ENCODE assay signal across 10 cellular contexts in genomic region chr9:5518061-5518936, GRCh38. TPM values are rescaled to one million over a fixed set of nuclear protein-coding genes. Genes with fewer than 3 reads are reported as not detected.
A peak's percentile ranks its signal among the peaks of the same experiment; 100 is the strongest.
DNase-seq lines count a peak whose midpoint lies in the region; ATAC-seq and TF ChIP-seq lines count a peak whose summit lies in the region.
"Had no signal": no experiment of that assay in that cellular context is flagged by ENCODE, and none has a peak within 500 bp of the region (broad histone marks: within the 10 kb centered on the region; RNA-seq: fewer than 3 reads in every experiment).

No MANE protein-coding gene starts in this region.

- no peak overlapping the region for H3K4me3 ChIP-seq in dorsolateral prefrontal cortex
- H3K4me3 ChIP-seq in HAP-1: no peak overlapping the region
- H3K4me3 ChIP-seq in coronary artery: no peak overlapping the region
- H3K4me3 ChIP-seq: SK-N-MC had no signal

- TF ChIP-seq CTCF in dorsolateral prefrontal cortex (IDR thresholded peaks at IDR 0.05 in 54 of 56, conservative IDR thresholded peaks at IDR 0.05 in 2 of 56; ENCODE audit: low read depth in 1 of 56, partially characterized antibody in 56 of 56) (no peak), coronary artery (IDR thresholded peaks at IDR 0.05) (no peak)

- no peaks in the 10 kb centered on the region for H3K4me1 ChIP-seq in HAP-1

- no peaks in the 10 kb centered on the region for H3K27me3 ChIP-seq in dorsolateral prefrontal cortex
- H3K27me3 ChIP-seq in HAP-1 (ENCODE audit: low read depth): no peaks in the 10 kb centered on the region

- POLR2A ChIA-PET in HEK293T (lab: Yijun Ruan, JAX): no interaction called here

- CTCF ChIA-PET in HEK293T (lab: Yijun Ruan, JAX): no interaction called here

- in situ Hi-C loops in HAP-1 (cut with MboI; ENCODE audit: low sequenced_read_pairs): no loop called here

- H3K9me3 ChIP-seq in HAP-1: no peaks in the 10 kb centered on the region; the same call in 1 of the 2 replicates

- no peaks in the 10 kb centered on the region for H3K36me3 ChIP-seq in HAP-1 (replicated peaks)

- intact Hi-C loops in dorsolateral prefrontal cortex (cut with DNase I): no loop called here

- ATAC-seq in GM19397 (IDR thresholded peaks at IDR 0.05; ENCODE audit: unreplicated experiment) (peak; percentile 55), HG03108 (IDR thresholded peaks at IDR 0.05; ENCODE audit: unreplicated experiment) (peak; percentile 62)

- H3K27ac ChIP-seq in dorsolateral prefrontal cortex (peak overlapping the region in 54 of 59 donors; percentile 4 to 90 (median 72)), coronary artery (no peak overlapping the region)
- H3K27ac ChIP-seq: SK-N-MC had no signal

- peak; percentile 40 for DNase-seq in EL
- peak in 1 of 10 donors; percentile 33 for DNase-seq in dorsolateral prefrontal cortex
- DNase-seq in HEK293T (ENCODE audit: extremely low spot score): no peak
- DNase-seq in HAP-1 (ENCODE audit: low spot score in 2 of 2): no peak
- no peak for DNase-seq in HK-2 (ENCODE audit: unreplicated experiment)
- no peak for DNase-seq in coronary artery (ENCODE audit: low spot score)
- DNase-seq: amniotic stem cell had no signal

TF ChIP-seq in HEK293T, 16 proteins besides CTCF, POLR2A, EP300 and RAD21:
- no peak for TF ChIP-seq ZNF384 (IDR thresholded peaks at IDR 0.05)
- no peak for TF ChIP-seq ELF4 (IDR thresholded peaks at IDR 0.05)
- no peak for TF ChIP-seq FOXM1 (IDR thresholded peaks at IDR 0.05; ENCODE audit: borderline replicate concordance)
- no peak for TF ChIP-seq FOXA1 (IDR thresholded peaks at IDR 0.05)
- no peak for TF ChIP-seq SP1 (IDR thresholded peaks at IDR 0.05)
- TF ChIP-seq PKNOX1 (IDR thresholded peaks at IDR 0.05): no peak
- TF ChIP-seq HDGF (IDR thresholded peaks at IDR 0.05; ENCODE audit: borderline replicate concordance): no peak
- TF ChIP-seq LEF1 (IDR thresholded peaks at IDR 0.05; ENCODE audit: borderline replicate concordance): no peak
- no peak for TF ChIP-seq ARNT (IDR thresholded peaks at IDR 0.05)
- no peak for TF ChIP-seq SUZ12 (IDR thresholded peaks at IDR 0.05)
- TF ChIP-seq CTBP1 (IDR thresholded peaks at IDR 0.05; ENCODE audit: borderline replicate concordance): no peak
- no peak for TF ChIP-seq FOXK2 (IDR thresholded peaks at IDR 0.05)
- no peak for TF ChIP-seq L3MBTL2 (conservative IDR thresholded peaks at IDR 0.05)
- no peak for TF ChIP-seq NFRKB (IDR thresholded peaks at IDR 0.05)
- no peak for TF ChIP-seq BHLHE40 (IDR thresholded peaks at IDR 0.05; ENCODE audit: borderline replicate concordance)
- no peak for TF ChIP-seq TARDBP (IDR thresholded peaks at IDR 0.05)
TF ChIP-seq in HEK293T: peak in this region for 0.

RNA-seq across cellular contexts. Expression of gene PDCD1LG2, which starts 8.0 kb away (rescaled TPM):
- 1 to 10 TPM in 9 of 120 experiments, under 1 TPM in 88, not detected in 23; 0.20 to 1.5 (median 0.50) TPM for total RNA-seq in dorsolateral prefrontal cortex

Comparison
In these comparisons a context has a peak if more than half of its experiments do, and no peak if none do; other contexts are left out.
1. H3K27ac ChIP-seq: peak in dorsolateral prefrontal cortex (54 of 59); none in coronary artery (0 of 2).